Comparison of ENCODE assay signal across 28 cellular contexts in the genomic region with DNA sequence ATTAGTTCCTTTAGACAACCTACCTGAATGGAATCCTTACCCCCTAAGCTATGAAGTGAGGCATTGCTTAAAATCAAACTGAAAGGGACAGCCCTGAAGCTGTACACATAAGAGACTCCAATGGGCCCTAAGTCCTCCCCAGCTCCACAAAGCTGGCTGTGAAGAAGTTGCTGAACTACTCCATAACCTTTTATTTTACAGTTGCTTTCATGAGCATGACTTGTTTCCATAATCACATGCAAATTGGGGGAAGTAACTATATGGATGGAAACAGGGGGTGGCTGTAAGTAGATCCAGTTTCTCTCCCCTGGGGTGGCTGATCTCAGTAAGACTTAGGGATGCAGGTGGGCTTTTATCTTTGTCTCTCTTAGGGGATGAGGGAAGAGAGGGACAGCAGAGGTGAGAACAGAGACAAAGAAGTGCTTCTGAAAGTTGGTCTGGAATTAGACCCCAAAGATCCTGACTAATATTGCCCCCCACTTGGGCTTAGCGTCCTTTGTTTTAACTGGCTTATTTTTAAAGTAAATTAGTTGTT. TPM values are rescaled to one million over a fixed set of nuclear protein-coding genes. Genes with fewer than 3 reads are reported as not detected.
DNase-seq lines count a peak whose midpoint lies in the region; ATAC-seq, FAIRE-seq and TF ChIP-seq lines count a peak whose summit lies in the region.
"Had no signal": no experiment of that assay in that cellular context is flagged by ENCODE, and none has a peak within 500 bp of the region (broad histone marks: within the 10 kb centered on the region; RNA-seq: fewer than 3 reads in every experiment).

No MANE protein-coding gene starts in this region.

- H3K4me3 ChIP-seq in HEK293 (ENCODE audit: low read depth, low read length), result no peak overlapping the region
- H3K4me3 ChIP-seq in HepG2 (replicated peaks in 1 of 3; ENCODE audit: insufficient read depth in 1 of 3, low read depth in 2 of 3, low read length in 3 of 3), result peak overlapping the region in 2 of 3 experiments; percentile 1 to 80; a peak in 1 of 6 replicates
- H3K4me3 ChIP-seq in thyroid gland (replicated peaks in 1 of 3), result no peak overlapping the region
- H3K4me3 ChIP-seq: mucosa of descending colon, pancreas, thoracic aorta had no signal

- no peak for TF ChIP-seq RAD21 in HepG2 (CRISPR knock-in tag; IDR thresholded peaks at IDR 0.05)

- peaks cover 81% of the 10 kb centered on the region for H3K79me2 ChIP-seq in HepG2 (ENCODE audit: insufficient read depth, low read length)

- no peak overlapping the region for H3K27ac Mint-ChIP-seq in activated CD8-positive, alpha-beta T cell treated with anti-CD3 and anti-CD28 coated beads, Interleukin-2, amount 10 ng/mL, durations not matched to agents 7 days and 5 days
- H3K27ac Mint-ChIP-seq: activated CD8-positive, alpha-beta T cell treated with anti-CD3 and anti-CD28 coated beads for 36 hours; activated naive CD4-positive, alpha-beta T cell treated with anti-CD3 and anti-CD28 coated beads, Interleukin-2, amount 50 U/mL, for 24 hours; activated T-helper 17 cell treated with anti-CD3 and anti-CD28 coated beads, Interleukin-2, amount 50 U/mL, for 72 hours; natural killer cell treated with Interleukin-12 subunit alpha and Interleukin-12 subunit beta and Interleukin-15 and Interleukin-18, amount 100 ng/mL, for 72 hours; stimulated activated naive CD8-positive, alpha-beta T cell treated with anti-CD3 and anti-CD28 coated beads, Interleukin-15, Interleukin-2, amounts not matched to agents 100 ng/mL and 50 ng/mL, for 24 hours had no signal

- H3K36me3 ChIP-seq in HEK293 (ENCODE audit: control insufficient read depth in 2 of 2, insufficient read depth in 1 of 2, low read length in 2 of 2) (peaks cover 0 to 44% of the 10 kb centered on the region in 2 experiments; a peak in 1 of 3 replicates), HepG2 (replicated peaks in 1 of 2; ENCODE audit: control insufficient read depth in 1 of 2, insufficient read depth in 2 of 2, low read length in 2 of 2) (peaks cover 21 to 67% of the 10 kb centered on the region in 2 experiments), thyroid gland (peaks cover 0 to 5% of the 10 kb centered on the region in 2 donors)
- H3K36me3 ChIP-seq: thoracic aorta had no signal

- FAIRE-seq in HepG2 (lab: Jason Lieb, UNC), result no peak
- FAIRE-seq: endothelial cell of umbilical vein, frontal cortex, pancreas had no signal

- peaks cover 19% of the 10 kb centered on the region for H3K4me1 Mint-ChIP-seq in activated CD8-positive, alpha-beta T cell treated with anti-CD3 and anti-CD28 coated beads, Interleukin-2, amount 10 ng/mL, durations not matched to agents 7 days and 5 days (ENCODE audit: low read depth)

- peak overlapping the region; percentile 9; the same call in 1 of the 2 replicates for H3K9ac ChIP-seq in HepG2 (ENCODE audit: insufficient read depth, low read depth, low read length)

- no peaks in the 10 kb centered on the region for H3K36me3 Mint-ChIP-seq in activated CD8-positive, alpha-beta T cell treated with anti-CD3 and anti-CD28 coated beads, Interleukin-2, amount 10 ng/mL, durations not matched to agents 7 days and 5 days (ENCODE audit: low read depth)
- H3K36me3 Mint-ChIP-seq: activated naive CD4-positive, alpha-beta T cell treated with anti-CD3 and anti-CD28 coated beads, Interleukin-2, amount 50 U/mL, for 24 hours; natural killer cell treated with Interleukin-12 subunit alpha and Interleukin-12 subunit beta and Interleukin-15 and Interleukin-18, amount 100 ng/mL, for 72 hours had no signal

- in situ Hi-C loops in HepG2 (cut with HindIII; ENCODE audit: extremely low pct_ligation_motif_present, low pct_unique_long_range_greater_than_20kb), result no loop called here

- no TSS peak for BruUV-seq in HepG2 (replicated peaks; lab: Mats Ljungman, UMichigan)

- H3K27me3 Mint-ChIP-seq in activated CD8-positive, alpha-beta T cell treated with anti-CD3 and anti-CD28 coated beads, Interleukin-2, amount 10 ng/mL, durations not matched to agents 7 days and 5 days (ENCODE audit: low read depth), result peaks cover 48% of the 10 kb centered on the region

- TF ChIP-seq EP300 in HepG2 (IDR thresholded peaks at IDR 0.05; ENCODE audit: low read depth in 2 of 2, low read length in 2 of 2) (no peak), HepG2 (CRISPR knock-in tag; IDR thresholded peaks at IDR 0.05; ENCODE audit: borderline replicate concordance) (no peak)

- H4K20me1 ChIP-seq in HepG2 (ENCODE audit: insufficient read depth, low read length), result peaks cover 74% of the 10 kb centered on the region

- intact Hi-C loops in HepG2 (cut with micrococcal nuclease; ENCODE audit: unreplicated experiment), result no loop called here
- intact Hi-C loops in thyroid gland (cut with DNase I), result loop anchor here (10.0 kb wide), 1 partner anchor 211 kb away; no protein-coding TSS in a partner anchor

- whole genome bisulfite sequencing in HepG2 (ENCODE audit: low lambda C conversion rate), result 81% methylated on average over 1 of the region's 1 CpG
- WGBS in thyroid gland, 2 donors, result 59 to 76% methylated on average over 1 of the region's 1 CpG

- POLR2A ChIA-PET in HEK293 (lab: Yijun Ruan, JAX), result interaction anchor here (1.0 kb wide), 1 partner anchor 28 kb away, joined by 3 read pairs; no protein-coding TSS in a partner anchor
- POLR2A ChIA-PET in HepG2 (lab: Yijun Ruan, JAX), result interaction anchor here (1.2 to 8.6 kb wide), 10 partner anchors 11 to 269 kb away, joined by 3 to 232 read pairs (median 6); partner anchors contain the start of gene METTL21A
- POLR2A ChIA-PET in activated CD8-positive, alpha-beta T cell treated with anti-CD3 and anti-CD28 coated beads, Interleukin-2, amount 10 ng/mL, durations not matched to agents 7 days and 5 days (lab: Charles Lee), result no interaction called here

- H3K27me3 ChIP-seq in HepG2 (ENCODE audit: control insufficient read depth in 1 of 2, insufficient read depth in 2 of 2, low read length in 2 of 2), result no peaks in the 10 kb centered on the region; a peak in 1 of 5 replicates
- no peaks in the 10 kb centered on the region for H3K27me3 ChIP-seq in thyroid gland
- H3K27me3 ChIP-seq: pancreas had no signal

- peak; percentile 5 for DNase-seq in NCI-H69 (lab: John Stamatoyannopoulos, UW)
- no peak for DNase-seq in HepG2 (ENCODE audit: low spot score)
- DNase-seq in thyroid gland, result no peak
- DNase-seq in iPS-NIHi11 (ENCODE audit: low spot score), result no peak
- no peak for DNase-seq in NCI-H748 (lab: John Stamatoyannopoulos, UW; ENCODE audit: unreplicated experiment)
- DNase-seq in activated CD8-positive, alpha-beta T cell treated with anti-CD3 and anti-CD28 coated beads, Interleukin-2, amount 10 ng/mL, durations not matched to agents 7 days and 5 days, result no peak
- DNase-seq: activated CD4-positive, alpha-beta T cell treated with anti-CD3 and anti-CD28 coated beads for 1 hour; activated CD8-positive, alpha-beta T cell treated with anti-CD3 and anti-CD28 coated beads for 36 hours; amniotic stem cell; DMS79 treated with DMSO at 0.1 percent for 48 hours; left colon; mucosa of descending colon; NCI-H1105 treated with DMSO at 0.1 percent for 48 hours; NCI-H187 treated with DMSO at 0.1 percent for 48 hours; NCI-H748 treated with DMSO at 0.1 percent for 48 hours; pancreas; SIG-M5; stimulated activated CD4-positive, alpha-beta T cell treated with anti-CD3 and anti-CD28 coated beads, Interleukin-2, amount 100 ng/mL, for 24 hours; stimulated activated CD8-positive, alpha-beta memory T cell treated with anti-CD3 and anti-CD28 coated beads, Interleukin-4, amount 100 ng/mL, for 48 hours had no signal

- TF ChIP-seq POLR2A in HepG2 (IDR thresholded peaks at IDR 0.05; ENCODE audit: insufficient read depth in 1 of 2, low read depth in 2 of 2, low read length in 2 of 2) (no peak), thyroid gland (IDR thresholded peaks at IDR 0.05) (no peak)

- no peaks in the 10 kb centered on the region for H3K9me3 ChIP-seq in HEK293 (ENCODE audit: control insufficient read depth, insufficient read depth, low read depth, low read length)
- H3K9me3 ChIP-seq in HepG2 (ENCODE audit: low read length), result no peaks in the 10 kb centered on the region
- H3K9me3 ChIP-seq in thyroid gland, result no peaks in the 10 kb centered on the region
- H3K9me3 ChIP-seq: mucosa of descending colon, pancreas, thoracic aorta had no signal

- peak overlapping the region; percentile 87 for H3K4me2 ChIP-seq in HepG2 (ENCODE audit: low read depth, low read length)

- H3K4me1 ChIP-seq in HEK293 (ENCODE audit: control insufficient read depth, insufficient read depth, low read length) (peaks cover 24% of the 10 kb centered on the region), HepG2 (ENCODE audit: insufficient read depth, low read length) (peaks cover 73% of the 10 kb centered on the region), thyroid gland (peaks cover 42 to 46% of the 10 kb centered on the region in 2 donors)

- CTCF ChIA-PET in HEK293 (lab: Yijun Ruan, JAX) (interaction anchor here (0.7 to 1.2 kb wide), 3 partner anchors 58 to 210 kb away, joined by 3 to 4 read pairs (median 4); no protein-coding TSS in a partner anchor), HepG2 (lab: Yijun Ruan, JAX; ENCODE audit: low intra/inter-chr PET ratio, low total read pairs) (no interaction called here)
- CTCF ChIA-PET in activated CD8-positive, alpha-beta T cell treated with anti-CD3 and anti-CD28 coated beads, Interleukin-2, amount 10 ng/mL, durations not matched to agents 7 days and 5 days (lab: Charles Lee), result interaction anchor here (1.9 kb wide), 1 partner anchor 276 kb away, joined by 7 read pairs; no protein-coding TSS in a partner anchor

- no peak overlapping the region for H3K4me3 Mint-ChIP-seq in activated CD8-positive, alpha-beta T cell treated with anti-CD3 and anti-CD28 coated beads, Interleukin-2, amount 10 ng/mL, durations not matched to agents 7 days and 5 days
- H3K4me3 Mint-ChIP-seq: activated CD8-positive, alpha-beta T cell treated with anti-CD3 and anti-CD28 coated beads for 36 hours; activated naive CD4-positive, alpha-beta T cell treated with anti-CD3 and anti-CD28 coated beads, Interleukin-2, amount 50 U/mL, for 24 hours; activated T-helper 17 cell treated with anti-CD3 and anti-CD28 coated beads, Interleukin-2, amount 50 U/mL, for 72 hours; natural killer cell treated with Interleukin-12 subunit alpha and Interleukin-12 subunit beta and Interleukin-15 and Interleukin-18, amount 100 ng/mL, for 72 hours; stimulated activated naive CD8-positive, alpha-beta T cell treated with anti-CD3 and anti-CD28 coated beads, Interleukin-15, Interleukin-2, amounts not matched to agents 100 ng/mL and 50 ng/mL, for 24 hours had no signal

- H3K9me3 Mint-ChIP-seq in activated CD8-positive, alpha-beta T cell treated with anti-CD3 and anti-CD28 coated beads, Interleukin-2, amount 10 ng/mL, durations not matched to agents 7 days and 5 days (ENCODE audit: insufficient read depth), result no peaks in the 10 kb centered on the region
- H3K9me3 Mint-ChIP-seq: activated naive CD4-positive, alpha-beta T cell treated with anti-CD3 and anti-CD28 coated beads, Interleukin-2, amount 50 U/mL, for 24 hours; activated T-helper 17 cell treated with anti-CD3 and anti-CD28 coated beads, Interleukin-2, amount 50 U/mL, for 72 hours; natural killer cell treated with Interleukin-12 subunit alpha and Interleukin-12 subunit beta and Interleukin-15 and Interleukin-18, amount 100 ng/mL, for 72 hours; stimulated activated naive CD8-positive, alpha-beta T cell treated with anti-CD3 and anti-CD28 coated beads, Interleukin-15, Interleukin-2, amounts not matched to agents 100 ng/mL and 50 ng/mL, for 24 hours had no signal

- H2AFZ ChIP-seq in HepG2 (ENCODE audit: low read length), result no peak overlapping the region

- TF ChIP-seq CTCF in HEK293 (tag by site-specific recombination; IDR thresholded peaks at IDR 0.05) (no peak), HepG2 (CRISPR knock-in tag; IDR thresholded peaks at IDR 0.05) (no peak), thyroid gland (IDR thresholded peaks at IDR 0.05) (no peak)

- H3K27ac ChIP-seq in HEK293 (ENCODE audit: extremely low read depth, low read depth, low read length) (no peak overlapping the region), HepG2 (ENCODE audit: extremely low read length, insufficient read depth, low read length) (peak overlapping the region; percentile 28), thyroid gland (peak overlapping the region; percentile 63 to 84 (median 72))
- H3K27ac ChIP-seq: C4-2B, thoracic aorta had no signal

- ATAC-seq in HepG2, result no peak
- ATAC-seq in activated CD8-positive, alpha-beta T cell treated with anti-CD3 and anti-CD28 coated beads, Interleukin-2, amount 10 ng/mL, durations not matched to agents 7 days and 5 days, result no peak
- ATAC-seq: activated CD8-positive, alpha-beta T cell treated with anti-CD3 and anti-CD28 coated beads for 36 hours; activated T-helper 17 cell treated with anti-CD3 and anti-CD28 coated beads, Interleukin-2, amount 50 U/mL, for 72 hours; left colon; mucosa of descending colon; natural killer cell treated with Interleukin-12 subunit alpha and Interleukin-12 subunit beta and Interleukin-15 and Interleukin-18, amount 100 ng/mL, for 72 hours; pancreas had no signal

RNA-seq across cellular contexts. Expression of gene FZD5, which starts 5.5 kb away (rescaled TPM):
- total RNA-seq in HepG2 (2016; rRNA removed; fragmentation: Illumina TruSeq; extraction: Trizol), result 28.9 and 34.3 TPM in 2 replicates
- 3.1 and 4.0 TPM in 2 replicates for total RNA-seq in HepG2 (2016; cell fraction: cytosol; rRNA removed; fragmentation: Illumina TruSeq; extraction: Trizol; ENCODE audit: low read depth)
- total RNA-seq in HepG2 (2016; cell fraction: insoluble cytoplasmic fraction; rRNA removed; fragmentation: Illumina TruSeq; extraction: Trizol), result 27.1 and 33.9 TPM in 2 replicates
- 17.9 and 18.6 TPM in 2 replicates for total RNA-seq in HepG2 (2016; cell fraction: membrane; rRNA removed; fragmentation: Illumina TruSeq; extraction: Trizol)
- 49.9 and 55.0 TPM in 2 replicates for total RNA-seq in HepG2 (2016; cell fraction: nucleus; rRNA removed; fragmentation: Illumina TruSeq; extraction: Trizol)
- 25.3 and 29.1 TPM in 2 replicates for polyA plus RNA-seq in HepG2 (2011; rRNA removed)
- 17.7 and 21.9 TPM in 2 replicates for polyA plus RNA-seq in HepG2 (2011; cell fraction: cytosol; rRNA removed)
- 46.8 and 48.3 TPM in 2 replicates for polyA plus RNA-seq in HepG2 (2011; cell fraction: nucleus; rRNA removed)
- polyA plus RNA-seq in HepG2 (2012), result 41.5 and 51.6 TPM in 2 replicates
- polyA plus RNA-seq in HepG2 (2016; cell fraction: cytosol; fragmentation: Illumina TruSeq; extraction: Trizol; ENCODE audit: low read depth), result 1.9 and 2.0 TPM in 2 replicates
- 21.1 and 22.9 TPM in 2 replicates for polyA plus RNA-seq in HepG2 (2016; cell fraction: insoluble cytoplasmic fraction; fragmentation: Illumina TruSeq; extraction: Trizol; ENCODE audit: low read depth)
- 6.8 and 7.4 TPM in 2 replicates for polyA plus RNA-seq in HepG2 (2016; cell fraction: membrane; fragmentation: Illumina TruSeq; extraction: Trizol; ENCODE audit: low read depth)
- polyA plus RNA-seq in HepG2 (2016; cell fraction: nucleus; fragmentation: Illumina TruSeq; extraction: Trizol; ENCODE audit: insufficient read depth, low read depth), result 38.4 and 40.1 TPM in 2 replicates
- 4.3 and 130 TPM in 2 replicates for polyA minus RNA-seq in HepG2 (2011; rRNA and poly(A)+ RNA removed; ENCODE audit: low replicate concordance)
- 61.0 and 69.9 TPM in 2 replicates for polyA minus RNA-seq in HepG2 (2011; cell fraction: cytosol; rRNA and poly(A)+ RNA removed)
- 116 and 135 TPM in 2 replicates for polyA minus RNA-seq in HepG2 (2011; cell fraction: nucleus; rRNA and poly(A)+ RNA removed)
- total RNA-seq in thyroid gland, result 10 to 100 TPM; 31.2 to 45.4 (median 41.5) TPM
- under 1 TPM; 0.34 to 0.50 TPM for total RNA-seq in activated CD8-positive, alpha-beta T cell treated with anti-CD3 and anti-CD28 coated beads, Interleukin-2, amount 10 ng/mL, durations not matched to agents 7 days and 5 days

RNA-seq across cellular contexts. Expression of gene CCNYL1, which starts 52.7 kb away (rescaled TPM):
- 12.5 and 20.2 TPM in 2 replicates for total RNA-seq in HepG2 (2016; rRNA removed; fragmentation: Illumina TruSeq; extraction: Trizol)
- total RNA-seq in HepG2 (2016; cell fraction: cytosol; rRNA removed; fragmentation: Illumina TruSeq; extraction: Trizol; ENCODE audit: low read depth), result 27.0 and 29.5 TPM in 2 replicates
- 10.0 and 17.8 TPM in 2 replicates for total RNA-seq in HepG2 (2016; cell fraction: insoluble cytoplasmic fraction; rRNA removed; fragmentation: Illumina TruSeq; extraction: Trizol)
- 33.7 and 38.3 TPM in 2 replicates for total RNA-seq in HepG2 (2016; cell fraction: membrane; rRNA removed; fragmentation: Illumina TruSeq; extraction: Trizol)
- total RNA-seq in HepG2 (2016; cell fraction: nucleus; rRNA removed; fragmentation: Illumina TruSeq; extraction: Trizol), result 16.4 and 19.2 TPM in 2 replicates
- 13.8 and 16.2 TPM in 2 replicates for polyA plus RNA-seq in HepG2 (2011; rRNA removed)
- 6.9 and 11.0 TPM in 2 replicates for polyA plus RNA-seq in HepG2 (2011; cell fraction: cytosol; rRNA removed)
- 9.8 and 10.3 TPM in 2 replicates for polyA plus RNA-seq in HepG2 (2011; cell fraction: nucleus; rRNA removed)
- polyA plus RNA-seq in HepG2 (2012), result 17.2 and 21.4 TPM in 2 replicates
- polyA plus RNA-seq in HepG2 (2016; cell fraction: cytosol; fragmentation: Illumina TruSeq; extraction: Trizol; ENCODE audit: low read depth), result 43.2 and 48.7 TPM in 2 replicates
- polyA plus RNA-seq in HepG2 (2016; cell fraction: insoluble cytoplasmic fraction; fragmentation: Illumina TruSeq; extraction: Trizol; ENCODE audit: low read depth), result 35.4 and 41.7 TPM in 2 replicates
- 77.8 and 84.1 TPM in 2 replicates for polyA plus RNA-seq in HepG2 (2016; cell fraction: membrane; fragmentation: Illumina TruSeq; extraction: Trizol; ENCODE audit: low read depth)
- polyA plus RNA-seq in HepG2 (2016; cell fraction: nucleus; fragmentation: Illumina TruSeq; extraction: Trizol; ENCODE audit: insufficient read depth, low read depth), result 34.4 and 39.4 TPM in 2 replicates
- 3.2 and 9.0 TPM in 2 replicates for polyA minus RNA-seq in HepG2 (2011; rRNA and poly(A)+ RNA removed; ENCODE audit: low replicate concordance)
- polyA minus RNA-seq in HepG2 (2011; cell fraction: cytosol; rRNA and poly(A)+ RNA removed), result 16.2 and 19.4 TPM in 2 replicates
- polyA minus RNA-seq in HepG2 (2011; cell fraction: nucleus; rRNA and poly(A)+ RNA removed), result 19.1 and 23.7 TPM in 2 replicates
- total RNA-seq in thyroid gland, result 10 to 100 TPM; 14.8 to 22.2 (median 17.9) TPM
- 1 to 10 TPM; 6.1 to 6.3 TPM for total RNA-seq in activated CD8-positive, alpha-beta T cell treated with anti-CD3 and anti-CD28 coated beads, Interleukin-2, amount 10 ng/mL, durations not matched to agents 7 days and 5 days

Comparison
In these comparisons a context has a peak if more than half of its experiments do, and no peak if none do; other contexts are left out.
1. H3K4me3 ChIP-seq: peak in HepG2 (2 of 3); none in HEK293 (single experiment) and thyroid gland (0 of 3).